9 cellular contexts compared by ENCODE assay signal in the genomic region with DNA sequence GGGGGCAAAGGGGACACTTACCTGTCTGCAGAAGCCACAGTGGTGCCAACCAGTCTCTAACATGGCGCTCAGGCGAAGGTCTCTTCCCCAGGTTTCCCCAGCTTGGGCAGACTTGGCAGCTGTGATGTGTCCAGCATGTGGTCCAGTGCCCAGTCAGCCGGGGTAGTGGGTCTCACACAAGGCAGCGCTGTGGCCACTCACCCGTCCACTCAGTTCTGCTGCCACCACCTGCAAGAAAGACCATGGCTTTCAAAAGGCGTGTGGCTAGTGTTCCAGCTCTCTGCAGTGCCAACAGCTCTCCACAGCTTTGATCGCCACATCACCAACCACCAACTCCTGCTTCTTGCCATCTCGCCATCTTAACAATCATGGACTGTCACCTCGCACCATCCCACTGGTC.
"Had no signal": no experiment of that assay in that cellular context is flagged by ENCODE, and none has a peak within 500 bp of the region (broad histone marks: within the 10 kb centered on the region; RNA-seq: fewer than 3 reads in every experiment).

No MANE protein-coding gene starts in this region.

- H3K4me3 ChIP-seq: GM23248, HAP-1 had no signal

- H3K27ac ChIP-seq: GM23248, HL-60 had no signal

- H3K4me3 Mint-ChIP-seq: HFFc6, IgD-negative memory B cell had no signal

- DNase-seq: GM23248, GOT3, H7, HFFc6 had no signal

- H3K36me3 ChIP-seq: HAP-1 had no signal

- ATAC-seq: HCT116, HepG2 had no signal

- FAIRE-seq: HepG2 had no signal

- H3K4me1 ChIP-seq: HAP-1 had no signal

- H3K4me1 Mint-ChIP-seq: IgD-negative memory B cell had no signal

- H3K27ac Mint-ChIP-seq: HFFc6 had no signal

- H3K9me3 ChIP-seq: HAP-1 had no signal
